Comparison of ENCODE assay signal across 3 cellular contexts in genomic region chr6:113220832-113221231, GRCh38.
"Had no signal": no experiment of that assay in that cellular context is flagged by ENCODE, and none has a peak within 500 bp of the region (broad histone marks: within the 10 kb centered on the region; RNA-seq: fewer than 3 reads in every experiment).

No MANE protein-coding gene starts in this region.

- H3K4me3 ChIP-seq: GM12878 had no signal

- ATAC-seq: GM12878 had no signal

- DNase-seq: GDM1, GF-D8 had no signal
